ENCODE assay signal across 9 cellular contexts in genomic region chr5:157689942-157690689, GRCh38. TPM values are rescaled to one million over a fixed set of nuclear protein-coding genes. Genes with fewer than 3 reads are reported as not detected.
DNase-seq lines count a peak whose midpoint lies in the region; ATAC-seq and TF ChIP-seq lines count a peak whose summit lies in the region.
"Had no signal": no experiment of that assay in that cellular context is flagged by ENCODE, and none has a peak within 500 bp of the region (broad histone marks: within the 10 kb centered on the region; RNA-seq: fewer than 3 reads in every experiment).

No MANE protein-coding gene starts in this region.

- peaks cover 18% of the 10 kb centered on the region for H3K27me3 Mint-ChIP-seq in stimulated activated naive CD8-positive, alpha-beta T cell treated with anti-CD3 and anti-CD28 coated beads, Interleukin-15, amount 100 ng/mL, for 72 hours

- ATAC-seq in foreskin keratinocyte: peak; percentile 86
- peak; percentile 26 for ATAC-seq in stimulated activated naive CD8-positive, alpha-beta T cell treated with anti-CD3 and anti-CD28 coated beads, Interleukin-15, amount 100 ng/mL, for 72 hours

- peaks cover 0 to 11% of the 10 kb centered on the region in 2 donors for H3K9me3 Mint-ChIP-seq in stimulated activated naive CD8-positive, alpha-beta T cell treated with anti-CD3 and anti-CD28 coated beads, Interleukin-15, amount 100 ng/mL, for 72 hours

- DNase-seq in activated T-cell treated with anti-CD3 and anti-CD28 coated beads for 48 hours (ENCODE audit: low read depth) (peak; percentile 23), activated T-cell treated with anti-CD3 and anti-CD28 coated beads for 4 hours (no peak), foreskin keratinocyte (no peak), NCI-H510A treated with DMSO at 0.1 percent for 48 hours (lab: John Stamatoyannopoulos, UW) (no peak), NCI-H748 treated with DMSO at 0.1 percent for 48 hours (lab: John Stamatoyannopoulos, UW) (no peak), DMS 273 treated with DMSO at 0.1 percent for 48 hours (lab: John Stamatoyannopoulos, UW) (no peak)
- DNase-seq in activated T-cell treated with anti-CD3 and anti-CD28 coated beads, Interleukin-2, amount 50 U/mL, for 1 hour: peak; percentile 45
- peak in 1 of 2 donors; percentile 10 for DNase-seq in stimulated activated naive CD8-positive, alpha-beta T cell treated with anti-CD3 and anti-CD28 coated beads, Interleukin-15, amount 100 ng/mL, for 72 hours

- H3K27me3 ChIP-seq in foreskin keratinocyte: no peaks in the 10 kb centered on the region
- H3K27me3 ChIP-seq: thyroid gland had no signal

- no peak overlapping the region for H3K27ac Mint-ChIP-seq in stimulated activated naive CD8-positive, alpha-beta T cell treated with anti-CD3 and anti-CD28 coated beads, Interleukin-15, amount 100 ng/mL, for 72 hours

- TF ChIP-seq CTCF in foreskin keratinocyte (conservative IDR thresholded peaks at IDR 0.05): peak; percentile 62

- no peaks in the 10 kb centered on the region for H3K4me1 ChIP-seq in foreskin keratinocyte
- H3K4me1 ChIP-seq: thyroid gland had no signal

- H3K4me1 Mint-ChIP-seq in stimulated activated naive CD8-positive, alpha-beta T cell treated with anti-CD3 and anti-CD28 coated beads, Interleukin-15, amount 100 ng/mL, for 72 hours: no peaks in the 10 kb centered on the region

- no peak overlapping the region for H3K4me3 Mint-ChIP-seq in stimulated activated naive CD8-positive, alpha-beta T cell treated with anti-CD3 and anti-CD28 coated beads, Interleukin-15, amount 100 ng/mL, for 72 hours

- no peak overlapping the region for H3K27ac ChIP-seq in foreskin keratinocyte
- H3K27ac ChIP-seq: thyroid gland had no signal

RNA-seq across cellular contexts. Expression of gene C5orf52, which starts 18.8 kb away (rescaled TPM):
- total RNA-seq in foreskin keratinocyte: not detected in 2 replicates
- polyA plus RNA-seq in foreskin keratinocyte: not detected in 2 replicates
- total RNA-seq: thyroid gland had no signal

RNA-seq across cellular contexts. Expression of gene SOX30, which starts 37.9 kb away (rescaled TPM):
- 0.04 TPM in 1 of 2 replicates, not detected in the other for total RNA-seq in foreskin keratinocyte
- 0.02 TPM in 1 of 2 replicates, not detected in the other for polyA plus RNA-seq in foreskin keratinocyte

RNA-seq across cellular contexts. Expression of gene THG1L, which starts 41.1 kb away (rescaled TPM):
- 11.7 and 13.0 TPM in 2 replicates for total RNA-seq in foreskin keratinocyte
- 16.6 and 16.9 TPM in 2 replicates for polyA plus RNA-seq in foreskin keratinocyte

RNA-seq across cellular contexts. Expression of gene LSM11, which starts 53.4 kb away (rescaled TPM):
- total RNA-seq in foreskin keratinocyte: 3.2 and 4.0 TPM in 2 replicates
- polyA plus RNA-seq in foreskin keratinocyte: 1.1 and 1.3 TPM in 2 replicates

Comparison
In these comparisons a context has a peak if more than half of its experiments do, and no peak if none do; other contexts are left out.
1. DNase-seq: peak in activated T-cell treated with anti-CD3 and anti-CD28 coated beads for 48 hours (single experiment) and activated T-cell treated with anti-CD3 and anti-CD28 coated beads, Interleukin-2, amount 50 U/mL, for 1 hour (single experiment); none in activated T-cell treated with anti-CD3 and anti-CD28 coated beads for 4 hours (single experiment), foreskin keratinocyte (0 of 2), NCI-H510A treated with DMSO at 0.1 percent for 48 hours (single experiment), NCI-H748 treated with DMSO at 0.1 percent for 48 hours (single experiment) and DMS 273 treated with DMSO at 0.1 percent for 48 hours (single experiment).